In the genomic region with DNA sequence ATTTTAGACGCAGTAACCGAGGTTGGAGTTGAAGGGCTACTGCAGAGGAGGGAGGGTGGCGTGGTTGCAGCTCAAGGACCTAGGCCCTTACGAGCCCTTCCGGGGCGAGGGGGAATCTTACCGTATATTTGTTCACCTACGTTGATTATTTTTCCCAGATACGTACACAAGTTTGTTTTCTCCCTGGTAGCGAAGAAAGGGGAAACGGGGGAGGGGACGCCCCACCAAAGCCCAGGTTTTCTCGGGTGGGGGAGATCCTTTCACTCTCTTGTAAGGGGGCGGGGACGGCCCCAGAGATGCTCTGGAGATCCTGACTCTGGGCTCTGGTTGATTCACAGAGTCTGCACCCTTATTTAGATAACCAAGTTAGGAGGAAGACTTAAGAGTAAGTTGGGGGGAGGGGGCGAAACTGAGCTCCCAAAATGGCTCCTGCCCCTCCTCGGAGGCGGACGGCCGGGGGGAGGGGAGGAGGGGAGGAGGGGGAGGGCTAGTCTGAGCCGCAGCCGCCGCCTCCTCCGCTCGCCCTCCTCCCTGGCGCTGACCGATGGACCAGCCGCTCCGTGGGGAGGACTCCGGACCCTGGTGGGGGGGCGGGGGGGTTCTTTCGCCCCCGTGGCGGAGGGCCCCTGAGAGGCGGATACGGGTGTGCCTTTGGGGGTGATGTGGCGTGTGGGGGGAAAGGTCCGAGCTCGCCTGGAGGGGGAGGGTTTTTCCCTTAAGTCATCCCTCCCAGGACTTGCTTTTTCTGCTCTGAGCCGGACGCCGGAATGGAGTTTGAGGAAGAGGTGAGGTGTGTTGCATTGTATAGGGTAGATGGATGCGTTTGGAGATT, we compare ENCODE assay signal across 1 cellular context.
TF ChIP-seq lines count a peak whose summit lies in the region.

No MANE protein-coding gene starts in this region.

TF ChIP-seq in HepG2, 621 proteins besides CTCF, POLR2A, EP300 and RAD21 (continued from another document and continues in another):
- TF ChIP-seq, protein P1, sequence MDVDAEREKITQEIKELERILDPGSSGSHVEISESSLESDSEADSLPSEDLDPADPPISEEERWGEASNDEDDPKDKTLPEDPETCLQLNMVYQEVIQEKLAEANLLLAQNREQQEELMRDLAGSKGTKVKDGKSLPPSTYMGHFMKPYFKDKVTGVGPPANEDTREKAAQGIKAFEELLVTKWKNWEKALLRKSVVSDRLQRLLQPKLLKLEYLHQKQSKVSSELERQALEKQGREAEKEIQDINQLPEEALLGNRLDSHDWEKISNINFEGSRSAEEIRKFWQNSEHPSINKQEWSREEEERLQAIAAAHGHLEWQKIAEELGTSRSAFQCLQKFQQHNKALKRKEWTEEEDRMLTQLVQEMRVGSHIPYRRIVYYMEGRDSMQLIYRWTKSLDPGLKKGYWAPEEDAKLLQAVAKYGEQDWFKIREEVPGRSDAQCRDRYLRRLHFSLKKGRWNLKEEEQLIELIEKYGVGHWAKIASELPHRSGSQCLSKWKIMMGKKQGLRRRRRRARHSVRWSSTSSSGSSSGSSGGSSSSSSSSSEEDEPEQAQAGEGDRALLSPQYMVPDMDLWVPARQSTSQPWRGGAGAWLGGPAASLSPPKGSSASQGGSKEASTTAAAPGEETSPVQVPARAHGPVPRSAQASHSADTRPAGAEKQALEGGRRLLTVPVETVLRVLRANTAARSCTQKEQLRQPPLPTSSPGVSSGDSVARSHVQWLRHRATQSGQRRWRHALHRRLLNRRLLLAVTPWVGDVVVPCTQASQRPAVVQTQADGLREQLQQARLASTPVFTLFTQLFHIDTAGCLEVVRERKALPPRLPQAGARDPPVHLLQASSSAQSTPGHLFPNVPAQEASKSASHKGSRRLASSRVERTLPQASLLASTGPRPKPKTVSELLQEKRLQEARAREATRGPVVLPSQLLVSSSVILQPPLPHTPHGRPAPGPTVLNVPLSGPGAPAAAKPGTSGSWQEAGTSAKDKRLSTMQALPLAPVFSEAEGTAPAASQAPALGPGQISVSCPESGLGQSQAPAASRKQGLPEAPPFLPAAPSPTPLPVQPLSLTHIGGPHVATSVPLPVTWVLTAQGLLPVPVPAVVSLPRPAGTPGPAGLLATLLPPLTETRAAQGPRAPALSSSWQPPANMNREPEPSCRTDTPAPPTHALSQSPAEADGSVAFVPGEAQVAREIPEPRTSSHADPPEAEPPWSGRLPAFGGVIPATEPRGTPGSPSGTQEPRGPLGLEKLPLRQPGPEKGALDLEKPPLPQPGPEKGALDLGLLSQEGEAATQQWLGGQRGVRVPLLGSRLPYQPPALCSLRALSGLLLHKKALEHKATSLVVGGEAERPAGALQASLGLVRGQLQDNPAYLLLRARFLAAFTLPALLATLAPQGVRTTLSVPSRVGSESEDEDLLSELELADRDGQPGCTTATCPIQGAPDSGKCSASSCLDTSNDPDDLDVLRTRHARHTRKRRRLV (CRISPR knock-in tag; IDR thresholded peaks at IDR 0.05) = peak; percentile 40; the same call in 1 of the 2 replicates
- TF ChIP-seq ZNF547 (CRISPR knock-in tag; IDR thresholded peaks at IDR 0.05) = no peak
- TF ChIP-seq HNRNPLL (IDR thresholded peaks at IDR 0.05; ENCODE audit: low read depth, low read length, poor library complexity, severe bottlenecking) = peak; percentile 5
- peak; percentile 55; the same call in 1 of the 2 replicates for TF ChIP-seq DMAP1 (CRISPR knock-in tag; IDR thresholded peaks at IDR 0.05)
- TF ChIP-seq HOXA5 (CRISPR knock-in tag; IDR thresholded peaks at IDR 0.05) = 0 out of 2 replicates have a peak, but pooled peaks have one; percentile 0
- TF ChIP-seq, protein P2, sequence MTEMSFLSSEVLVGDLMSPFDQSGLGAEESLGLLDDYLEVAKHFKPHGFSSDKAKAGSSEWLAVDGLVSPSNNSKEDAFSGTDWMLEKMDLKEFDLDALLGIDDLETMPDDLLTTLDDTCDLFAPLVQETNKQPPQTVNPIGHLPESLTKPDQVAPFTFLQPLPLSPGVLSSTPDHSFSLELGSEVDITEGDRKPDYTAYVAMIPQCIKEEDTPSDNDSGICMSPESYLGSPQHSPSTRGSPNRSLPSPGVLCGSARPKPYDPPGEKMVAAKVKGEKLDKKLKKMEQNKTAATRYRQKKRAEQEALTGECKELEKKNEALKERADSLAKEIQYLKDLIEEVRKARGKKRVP (CRISPR knock-in tag; IDR thresholded peaks at IDR 0.05) = peak in 1 of 2 experiments; percentile 60; a peak in 1 of 4 replicates
- TF ChIP-seq, protein P3, sequence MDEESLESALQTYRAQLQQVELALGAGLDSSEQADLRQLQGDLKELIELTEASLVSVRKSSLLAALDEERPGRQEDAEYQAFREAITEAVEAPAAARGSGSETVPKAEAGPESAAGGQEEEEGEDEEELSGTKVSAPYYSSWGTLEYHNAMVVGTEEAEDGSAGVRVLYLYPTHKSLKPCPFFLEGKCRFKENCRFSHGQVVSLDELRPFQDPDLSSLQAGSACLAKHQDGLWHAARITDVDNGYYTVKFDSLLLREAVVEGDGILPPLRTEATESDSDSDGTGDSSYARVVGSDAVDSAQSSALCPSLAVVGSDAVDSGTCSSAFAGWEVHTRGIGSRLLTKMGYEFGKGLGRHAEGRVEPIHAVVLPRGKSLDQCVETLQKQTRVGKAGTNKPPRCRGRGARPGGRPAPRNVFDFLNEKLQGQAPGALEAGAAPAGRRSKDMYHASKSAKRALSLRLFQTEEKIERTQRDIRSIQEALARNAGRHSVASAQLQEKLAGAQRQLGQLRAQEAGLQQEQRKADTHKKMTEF (CRISPR knock-in tag; IDR thresholded peaks at IDR 0.05) = 0 out of 2 replicates have a peak, but pooled peaks have one; percentile 16
- TF ChIP-seq ZNF546 (CRISPR knock-in tag; conservative IDR thresholded peaks at IDR 0.05) = no peak
- TF ChIP-seq, protein P4, sequence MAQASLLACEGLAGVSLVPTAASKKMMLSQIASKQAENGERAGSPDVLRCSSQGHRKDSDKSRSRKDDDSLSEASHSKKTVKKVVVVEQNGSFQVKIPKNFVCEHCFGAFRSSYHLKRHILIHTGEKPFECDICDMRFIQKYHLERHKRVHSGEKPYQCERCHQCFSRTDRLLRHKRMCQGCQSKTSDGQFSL (CRISPR knock-in tag; IDR thresholded peaks at IDR 0.05) = peak; percentile 95
- 0 out of 2 replicates have a peak, but pooled peaks have one; percentile 1 for TF ChIP-seq ZFX (CRISPR knock-in tag; IDR thresholded peaks at IDR 0.05; ENCODE audit: low read depth)
- TF ChIP-seq NR2F6 (IDR thresholded peaks at IDR 0.05) = no peak
- no peak; the same call in 1 of the 2 replicates for TF ChIP-seq NR2F6 (CRISPR knock-in tag; IDR thresholded peaks at IDR 0.05)
- peak; percentile 64; the same call in 1 of the 2 replicates for TF ChIP-seq REL (CRISPR knock-in tag; conservative IDR thresholded peaks at IDR 0.05)
- TF ChIP-seq, protein P5, sequence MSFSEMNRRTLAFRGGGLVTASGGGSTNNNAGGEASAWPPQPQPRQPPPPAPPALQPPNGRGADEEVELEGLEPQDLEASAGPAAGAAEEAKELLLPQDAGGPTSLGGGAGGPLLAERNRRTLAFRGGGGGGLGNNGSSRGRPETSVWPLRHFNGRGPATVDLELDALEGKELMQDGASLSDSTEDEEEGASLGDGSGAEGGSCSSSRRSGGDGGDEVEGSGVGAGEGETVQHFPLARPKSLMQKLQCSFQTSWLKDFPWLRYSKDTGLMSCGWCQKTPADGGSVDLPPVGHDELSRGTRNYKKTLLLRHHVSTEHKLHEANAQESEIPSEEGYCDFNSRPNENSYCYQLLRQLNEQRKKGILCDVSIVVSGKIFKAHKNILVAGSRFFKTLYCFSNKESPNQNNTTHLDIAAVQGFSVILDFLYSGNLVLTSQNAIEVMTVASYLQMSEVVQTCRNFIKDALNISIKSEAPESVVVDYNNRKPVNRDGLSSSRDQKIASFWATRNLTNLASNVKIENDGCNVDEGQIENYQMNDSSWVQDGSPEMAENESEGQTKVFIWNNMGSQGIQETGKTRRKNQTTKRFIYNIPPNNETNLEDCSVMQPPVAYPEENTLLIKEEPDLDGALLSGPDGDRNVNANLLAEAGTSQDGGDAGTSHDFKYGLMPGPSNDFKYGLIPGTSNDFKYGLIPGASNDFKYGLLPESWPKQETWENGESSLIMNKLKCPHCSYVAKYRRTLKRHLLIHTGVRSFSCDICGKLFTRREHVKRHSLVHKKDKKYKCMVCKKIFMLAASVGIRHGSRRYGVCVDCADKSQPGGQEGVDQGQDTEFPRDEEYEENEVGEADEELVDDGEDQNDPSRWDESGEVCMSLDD (CRISPR knock-in tag; IDR thresholded peaks at IDR 0.05; ENCODE audit: borderline replicate concordance) = no peak
- TF ChIP-seq EZH2 (conservative IDR thresholded peaks at IDR 0.05; ENCODE audit: low read depth, low read length) = no peak
- TF ChIP-seq, protein P6, sequence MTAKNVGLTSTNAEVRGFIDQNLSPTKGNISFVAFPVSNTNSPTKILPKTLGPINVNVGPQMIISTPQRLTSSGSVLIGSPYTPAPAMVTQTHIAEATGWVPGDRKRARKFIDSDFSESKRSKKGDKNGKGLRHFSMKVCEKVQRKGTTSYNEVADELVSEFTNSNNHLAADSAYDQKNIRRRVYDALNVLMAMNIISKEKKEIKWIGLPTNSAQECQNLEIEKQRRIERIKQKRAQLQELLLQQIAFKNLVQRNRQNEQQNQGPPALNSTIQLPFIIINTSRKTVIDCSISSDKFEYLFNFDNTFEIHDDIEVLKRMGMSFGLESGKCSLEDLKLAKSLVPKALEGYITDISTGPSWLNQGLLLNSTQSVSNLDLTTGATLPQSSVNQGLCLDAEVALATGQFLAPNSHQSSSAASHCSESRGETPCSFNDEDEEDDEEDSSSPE (CRISPR knock-in tag; IDR thresholded peaks at IDR 0.05) = peak; percentile 40; the same call in 1 of the 2 replicates
- TF ChIP-seq, protein P7, sequence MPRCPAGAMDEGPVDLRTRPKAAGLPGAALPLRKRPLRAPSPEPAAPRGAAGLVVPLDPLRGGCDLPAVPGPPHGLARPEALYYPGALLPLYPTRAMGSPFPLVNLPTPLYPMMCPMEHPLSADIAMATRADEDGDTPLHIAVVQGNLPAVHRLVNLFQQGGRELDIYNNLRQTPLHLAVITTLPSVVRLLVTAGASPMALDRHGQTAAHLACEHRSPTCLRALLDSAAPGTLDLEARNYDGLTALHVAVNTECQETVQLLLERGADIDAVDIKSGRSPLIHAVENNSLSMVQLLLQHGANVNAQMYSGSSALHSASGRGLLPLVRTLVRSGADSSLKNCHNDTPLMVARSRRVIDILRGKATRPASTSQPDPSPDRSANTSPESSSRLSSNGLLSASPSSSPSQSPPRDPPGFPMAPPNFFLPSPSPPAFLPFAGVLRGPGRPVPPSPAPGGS (CRISPR knock-in tag; IDR thresholded peaks at IDR 0.05) = no peak
- no peak for TF ChIP-seq GABPA (IDR thresholded peaks at IDR 0.05; ENCODE audit: low read depth, low read length)
- TF ChIP-seq GABPA (CRISPR knock-in tag; IDR thresholded peaks at IDR 0.05; ENCODE audit: low read depth) = peak; percentile 21; the same call in 1 of the 2 replicates
- TF ChIP-seq, protein P8, sequence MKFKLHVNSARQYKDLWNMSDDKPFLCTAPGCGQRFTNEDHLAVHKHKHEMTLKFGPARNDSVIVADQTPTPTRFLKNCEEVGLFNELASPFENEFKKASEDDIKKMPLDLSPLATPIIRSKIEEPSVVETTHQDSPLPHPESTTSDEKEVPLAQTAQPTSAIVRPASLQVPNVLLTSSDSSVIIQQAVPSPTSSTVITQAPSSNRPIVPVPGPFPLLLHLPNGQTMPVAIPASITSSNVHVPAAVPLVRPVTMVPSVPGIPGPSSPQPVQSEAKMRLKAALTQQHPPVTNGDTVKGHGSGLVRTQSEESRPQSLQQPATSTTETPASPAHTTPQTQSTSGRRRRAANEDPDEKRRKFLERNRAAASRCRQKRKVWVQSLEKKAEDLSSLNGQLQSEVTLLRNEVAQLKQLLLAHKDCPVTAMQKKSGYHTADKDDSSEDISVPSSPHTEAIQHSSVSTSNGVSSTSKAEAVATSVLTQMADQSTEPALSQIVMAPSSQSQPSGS (CRISPR knock-in tag; IDR thresholded peaks at IDR 0.05) = no peak
- TF ChIP-seq, protein P9, sequence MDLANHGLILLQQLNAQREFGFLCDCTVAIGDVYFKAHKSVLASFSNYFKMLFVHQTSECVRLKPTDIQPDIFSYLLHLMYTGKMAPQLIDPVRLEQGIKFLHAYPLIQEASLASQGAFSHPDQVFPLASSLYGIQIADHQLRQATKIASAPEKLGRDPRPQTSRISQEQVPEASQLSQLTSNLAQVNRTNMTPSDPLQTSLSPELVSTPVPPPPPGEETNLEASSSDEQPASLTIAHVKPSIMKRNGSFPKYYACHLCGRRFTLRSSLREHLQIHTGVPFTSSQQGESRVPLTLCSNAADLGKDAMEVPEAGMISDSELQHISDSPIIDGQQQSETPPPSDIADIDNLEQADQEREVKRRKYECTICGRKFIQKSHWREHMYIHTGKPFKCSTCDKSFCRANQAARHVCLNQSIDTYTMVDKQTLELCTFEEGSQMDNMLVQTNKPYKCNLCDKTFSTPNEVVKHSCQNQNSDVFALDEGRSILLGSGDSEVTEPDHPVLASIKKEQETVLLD (CRISPR knock-in tag; IDR thresholded peaks at IDR 0.05; ENCODE audit: low read depth) = 0 out of 2 replicates have a peak, but pooled peaks have one; percentile 34
- peak; percentile 97 for TF ChIP-seq ZNF263 (CRISPR knock-in tag; IDR thresholded peaks at IDR 0.05)
- TF ChIP-seq ZNF160 (CRISPR knock-in tag; IDR thresholded peaks at IDR 0.05) = no peak
- TF ChIP-seq, protein P10, sequence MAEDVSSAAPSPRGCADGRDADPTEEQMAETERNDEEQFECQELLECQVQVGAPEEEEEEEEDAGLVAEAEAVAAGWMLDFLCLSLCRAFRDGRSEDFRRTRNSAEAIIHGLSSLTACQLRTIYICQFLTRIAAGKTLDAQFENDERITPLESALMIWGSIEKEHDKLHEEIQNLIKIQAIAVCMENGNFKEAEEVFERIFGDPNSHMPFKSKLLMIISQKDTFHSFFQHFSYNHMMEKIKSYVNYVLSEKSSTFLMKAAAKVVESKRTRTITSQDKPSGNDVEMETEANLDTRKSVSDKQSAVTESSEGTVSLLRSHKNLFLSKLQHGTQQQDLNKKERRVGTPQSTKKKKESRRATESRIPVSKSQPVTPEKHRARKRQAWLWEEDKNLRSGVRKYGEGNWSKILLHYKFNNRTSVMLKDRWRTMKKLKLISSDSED (CRISPR knock-in tag; IDR thresholded peaks at IDR 0.05) = no peak
- peak; percentile 15 for TF ChIP-seq MED8 (CRISPR knock-in tag; IDR thresholded peaks at IDR 0.05; ENCODE audit: insufficient replicate concordance)
- TF ChIP-seq, protein P11, sequence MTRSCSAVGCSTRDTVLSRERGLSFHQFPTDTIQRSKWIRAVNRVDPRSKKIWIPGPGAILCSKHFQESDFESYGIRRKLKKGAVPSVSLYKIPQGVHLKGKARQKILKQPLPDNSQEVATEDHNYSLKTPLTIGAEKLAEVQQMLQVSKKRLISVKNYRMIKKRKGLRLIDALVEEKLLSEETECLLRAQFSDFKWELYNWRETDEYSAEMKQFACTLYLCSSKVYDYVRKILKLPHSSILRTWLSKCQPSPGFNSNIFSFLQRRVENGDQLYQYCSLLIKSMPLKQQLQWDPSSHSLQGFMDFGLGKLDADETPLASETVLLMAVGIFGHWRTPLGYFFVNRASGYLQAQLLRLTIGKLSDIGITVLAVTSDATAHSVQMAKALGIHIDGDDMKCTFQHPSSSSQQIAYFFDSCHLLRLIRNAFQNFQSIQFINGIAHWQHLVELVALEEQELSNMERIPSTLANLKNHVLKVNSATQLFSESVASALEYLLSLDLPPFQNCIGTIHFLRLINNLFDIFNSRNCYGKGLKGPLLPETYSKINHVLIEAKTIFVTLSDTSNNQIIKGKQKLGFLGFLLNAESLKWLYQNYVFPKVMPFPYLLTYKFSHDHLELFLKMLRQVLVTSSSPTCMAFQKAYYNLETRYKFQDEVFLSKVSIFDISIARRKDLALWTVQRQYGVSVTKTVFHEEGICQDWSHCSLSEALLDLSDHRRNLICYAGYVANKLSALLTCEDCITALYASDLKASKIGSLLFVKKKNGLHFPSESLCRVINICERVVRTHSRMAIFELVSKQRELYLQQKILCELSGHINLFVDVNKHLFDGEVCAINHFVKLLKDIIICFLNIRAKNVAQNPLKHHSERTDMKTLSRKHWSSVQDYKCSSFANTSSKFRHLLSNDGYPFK (CRISPR knock-in tag; IDR thresholded peaks at IDR 0.05; ENCODE audit: borderline replicate concordance) = 0 out of 2 replicates have a peak, but pooled peaks have one; percentile 4
